Comparison of ENCODE assay signal across 8 cellular contexts in the genomic region with DNA sequence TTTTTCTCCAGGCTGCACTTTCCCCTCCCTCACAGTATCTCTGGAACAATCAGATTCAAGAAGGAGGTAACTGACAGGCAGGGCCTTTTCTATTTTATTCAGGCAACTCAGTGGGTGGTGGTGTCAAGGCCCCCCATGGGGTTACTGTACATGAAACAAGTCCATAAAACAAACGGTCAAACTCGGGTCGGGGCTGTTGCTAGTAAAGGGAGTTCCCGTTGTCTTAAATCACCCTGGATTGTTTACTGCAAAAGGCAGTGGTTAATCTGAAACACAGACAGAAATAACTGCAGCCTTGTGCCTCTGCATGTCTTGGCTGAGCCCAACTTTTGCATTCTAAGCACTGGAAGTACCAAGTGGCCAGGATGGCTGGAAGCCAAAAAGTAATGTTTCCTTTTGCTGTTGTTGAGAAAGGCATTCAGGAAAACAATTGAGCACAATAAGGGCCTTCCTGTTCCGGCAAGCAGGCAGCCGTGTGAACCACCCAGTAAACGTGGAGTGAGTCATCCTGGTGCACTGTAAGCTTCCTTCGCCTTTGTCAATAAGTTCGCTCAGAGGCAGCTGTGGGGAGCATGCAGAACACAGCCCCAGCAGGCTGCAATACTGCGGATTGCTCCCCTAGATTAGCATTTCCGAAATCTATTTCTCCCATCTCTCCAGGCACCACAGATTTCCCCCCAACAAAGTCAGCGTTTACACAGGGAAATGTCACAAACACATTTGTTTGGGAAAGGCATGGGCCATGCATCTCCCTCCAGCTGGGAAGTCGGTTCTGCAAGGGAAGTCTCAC.
DNase-seq lines count a peak whose midpoint lies in the region; ATAC-seq lines count a peak whose summit lies in the region.

No MANE protein-coding gene starts in this region.

- DNase-seq in NCI-H1436 (lab: John Stamatoyannopoulos, UW) (peak; percentile 60), epidermal melanocyte (ENCODE audit: insufficient read length, low spot score) (peak; percentile 42), ACHN (no peak)
- peak; percentile 72 for DNase-seq in activated CD8-positive, alpha-beta T cell treated with anti-CD3 and anti-CD28 coated beads, Interleukin-2, amount 10 ng/mL, durations not matched to agents 7 days and 5 days
- peak; percentile 22 for DNase-seq in stimulated activated naive CD8-positive, alpha-beta T cell treated with anti-CD3 and anti-CD28 coated beads, Interleukin-15, Interleukin-2, amounts not matched to agents 100 U/mL and 50 U/mL, for 24 hours

- peak overlapping the region in 1 of 2 donors; percentile 18 for H3K9ac ChIP-seq in mucosa of rectum (ENCODE audit: low read depth in 1 of 2, low read length in 2 of 2)

- no peaks in the 10 kb centered on the region for H3K27me3 Mint-ChIP-seq in activated CD8-positive, alpha-beta T cell treated with anti-CD3 and anti-CD28 coated beads, Interleukin-2, amount 10 ng/mL, durations not matched to agents 7 days and 5 days (ENCODE audit: low read depth)

- H3K27me3 ChIP-seq in mucosa of rectum (ENCODE audit: control insufficient read depth in 2 of 2, insufficient read depth in 2 of 2, low read length in 2 of 2) = no peaks in the 10 kb centered on the region

- no peaks in the 10 kb centered on the region for H3K9me3 ChIP-seq in mucosa of rectum (ENCODE audit: control insufficient read depth in 2 of 2, low read length in 2 of 2)

- CTCF ChIA-PET in activated CD8-positive, alpha-beta T cell treated with anti-CD3 and anti-CD28 coated beads, Interleukin-2, amount 10 ng/mL, durations not matched to agents 7 days and 5 days (lab: Charles Lee) = interaction anchor here (2.1 kb wide), 1 partner anchor 153 kb away, joined by 8 read pairs; no protein-coding TSS in a partner anchor

- H3K4me1 ChIP-seq in mucosa of rectum (ENCODE audit: control insufficient read depth in 2 of 2, insufficient read depth in 2 of 2, low read length in 2 of 2) = peaks cover 13 to 18% of the 10 kb centered on the region in 2 donors

- POLR2A ChIA-PET in activated CD8-positive, alpha-beta T cell treated with anti-CD3 and anti-CD28 coated beads, Interleukin-2, amount 10 ng/mL, durations not matched to agents 7 days and 5 days (lab: Charles Lee) = no interaction called here

- no peaks in the 10 kb centered on the region for H3K36me3 ChIP-seq in mucosa of rectum (ENCODE audit: control insufficient read depth in 2 of 2, insufficient read depth in 2 of 2, low read length in 2 of 2)

- peaks cover 15% of the 10 kb centered on the region for H3K9me3 Mint-ChIP-seq in activated CD8-positive, alpha-beta T cell treated with anti-CD3 and anti-CD28 coated beads, Interleukin-2, amount 10 ng/mL, durations not matched to agents 7 days and 5 days (ENCODE audit: insufficient read depth)

- ATAC-seq in GM18508 (IDR thresholded peaks at IDR 0.05; ENCODE audit: insufficient read depth, unreplicated experiment) = peak; percentile 67
- ATAC-seq in HG02759 (IDR thresholded peaks at IDR 0.05; ENCODE audit: unreplicated experiment) = peak; percentile 87
- peak; percentile 92 for ATAC-seq in activated CD8-positive, alpha-beta T cell treated with anti-CD3 and anti-CD28 coated beads, Interleukin-2, amount 10 ng/mL, durations not matched to agents 7 days and 5 days
- ATAC-seq in stimulated activated naive CD8-positive, alpha-beta T cell treated with anti-CD3 and anti-CD28 coated beads, Interleukin-15, Interleukin-2, amounts not matched to agents 100 U/mL and 50 U/mL, for 24 hours = peak; percentile 85

- peak overlapping the region; percentile 79 to 83 for H3K27ac ChIP-seq in mucosa of rectum (ENCODE audit: low read depth in 2 of 2, low read length in 2 of 2)

- H3K4me3 ChIP-seq in mucosa of rectum (ENCODE audit: low read length in 2 of 2) = peak overlapping the region in 1 of 2 donors; percentile 11

- peak overlapping the region; percentile 85 for H3K27ac Mint-ChIP-seq in activated CD8-positive, alpha-beta T cell treated with anti-CD3 and anti-CD28 coated beads, Interleukin-2, amount 10 ng/mL, durations not matched to agents 7 days and 5 days

- H3K4me1 Mint-ChIP-seq in activated CD8-positive, alpha-beta T cell treated with anti-CD3 and anti-CD28 coated beads, Interleukin-2, amount 10 ng/mL, durations not matched to agents 7 days and 5 days (ENCODE audit: low read depth) = peaks cover 45% of the 10 kb centered on the region

- in situ Hi-C loops in ACHN (cut with HindIII; ENCODE audit: low pct_ligation_motif_present, low pct_unique_long_range_greater_than_20kb, low sequenced_read_pairs) = no loop called here

- H3K4me3 Mint-ChIP-seq in activated CD8-positive, alpha-beta T cell treated with anti-CD3 and anti-CD28 coated beads, Interleukin-2, amount 10 ng/mL, durations not matched to agents 7 days and 5 days = peak overlapping the region; percentile 1

- H3K36me3 Mint-ChIP-seq in activated CD8-positive, alpha-beta T cell treated with anti-CD3 and anti-CD28 coated beads, Interleukin-2, amount 10 ng/mL, durations not matched to agents 7 days and 5 days (ENCODE audit: low read depth) = peaks cover 18% of the 10 kb centered on the region
